1 cellular context compared by ENCODE assay signal in genomic region chr13:113488283-113488682, GRCh38.
TF ChIP-seq lines count a peak whose summit lies in the region.

No MANE protein-coding gene starts in this region.

TF ChIP-seq in IMR-90, 13 proteins besides CTCF, POLR2A, EP300 and RAD21:
- TF ChIP-seq MAZ (IDR thresholded peaks at IDR 0.05; ENCODE audit: borderline replicate concordance, low read depth, low read length) = no peak
